In genomic region chr4:153535735-153536494, GRCh38 we compare ENCODE assay signal across 10 cellular contexts.
DNase-seq lines count a peak whose midpoint lies in the region; ATAC-seq and TF ChIP-seq lines count a peak whose summit lies in the region.
"Had no signal": no experiment of that assay in that cellular context is flagged by ENCODE, and none has a peak within 500 bp of the region (broad histone marks: within the 10 kb centered on the region; RNA-seq: fewer than 3 reads in every experiment).

No MANE protein-coding gene starts in this region.

- peak overlapping the region; percentile 80 for H3K27ac Mint-ChIP-seq in HFFc6

- DNase-seq in COR-L47 (lab: John Stamatoyannopoulos, UW) (peak; percentile 28), HFFc6 (peak; percentile 51), astrocyte of the cerebellum (ENCODE audit: low read depth) (no peak), lung microvascular endothelial cell (ENCODE audit: low read depth in 2 of 2) (peak; percentile 48 to 52)
- no peak for DNase-seq in stimulated activated CD4-positive, alpha-beta T cell treated with anti-CD3 and anti-CD28 coated beads, Interleukin-12 subunit alpha, Interleukin-12 subunit beta, amount 100 ng/mL, for 4 hours
- DNase-seq: activated gamma-delta T cell, KG1 had no signal

- in situ Hi-C loops in astrocyte of the cerebellum (cut with HindIII; ENCODE audit: low sequenced_read_pairs): no loop called here

- peak overlapping the region; percentile 37 for H3K4me3 Mint-ChIP-seq in HFFc6

- no peaks in the 10 kb centered on the region for H3K36me3 Mint-ChIP-seq in HFFc6 (ENCODE audit: low read depth)

- H3K27me3 Mint-ChIP-seq in HFFc6 (ENCODE audit: insufficient read depth): peaks cover 2% of the 10 kb centered on the region; the same call in 1 of the 2 replicates

- H3K9me3 Mint-ChIP-seq in HFFc6: no peaks in the 10 kb centered on the region

- H3K4me1 Mint-ChIP-seq in HFFc6 (ENCODE audit: low read depth): peaks cover 35% of the 10 kb centered on the region

- no peak for ATAC-seq in HG02571 (IDR thresholded peaks at IDR 0.05; ENCODE audit: unreplicated experiment)
- ATAC-seq in HG03175 (IDR thresholded peaks at IDR 0.05; ENCODE audit: unreplicated experiment): no peak
- no peak for ATAC-seq in HG03342 (IDR thresholded peaks at IDR 0.05; ENCODE audit: unreplicated experiment)

- no peak overlapping the region for H3K4me3 ChIP-seq in astrocyte of the cerebellum (ENCODE audit: low read depth, low read length)

- no peak; the same call in 1 of the 2 replicates for TF ChIP-seq CTCF in HFFc6 (IDR thresholded peaks at IDR 0.05)
- peak; percentile 26 for TF ChIP-seq CTCF in astrocyte of the cerebellum (IDR thresholded peaks at IDR 0.05; ENCODE audit: low read depth, low read length, missing control alignments)

Comparison
In these comparisons a context has a peak if more than half of its experiments do, and no peak if none do; other contexts are left out.
1. DNase-seq: peak in COR-L47 (single experiment), HFFc6 (single experiment) and lung microvascular endothelial cell (2 of 2); none in astrocyte of the cerebellum (single experiment) and stimulated activated CD4-positive, alpha-beta T cell treated with anti-CD3 and anti-CD28 coated beads, Interleukin-12 subunit alpha, Interleukin-12 subunit beta, amount 100 ng/mL, for 4 hours (single experiment).